In the genomic region with DNA sequence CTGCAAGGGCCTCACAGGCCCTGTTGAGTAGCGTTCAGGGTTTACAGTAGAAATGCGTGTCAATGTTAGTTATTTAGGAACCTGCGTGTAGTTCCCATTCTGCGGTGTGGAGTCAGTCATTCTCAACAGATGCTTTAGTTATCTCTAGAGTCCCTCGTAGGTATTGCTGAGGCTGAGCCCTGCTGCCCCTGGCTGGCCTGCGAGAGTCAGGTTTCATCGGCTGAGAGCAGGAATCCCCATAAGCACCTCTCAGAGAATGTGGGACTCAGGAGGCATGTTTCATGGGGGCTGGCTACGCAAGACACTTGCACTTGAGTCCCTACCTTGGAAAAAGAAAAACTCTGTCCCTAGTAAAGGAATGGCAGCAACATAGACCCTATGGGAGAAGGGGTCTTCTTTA, we compare ENCODE assay signal across 22 cellular contexts.
DNase-seq lines count a peak whose midpoint lies in the region; ATAC-seq and TF ChIP-seq lines count a peak whose summit lies in the region.
"Had no signal": no experiment of that assay in that cellular context is flagged by ENCODE, and none has a peak within 500 bp of the region (broad histone marks: within the 10 kb centered on the region; RNA-seq: fewer than 3 reads in every experiment).

No MANE protein-coding gene starts in this region.

- peaks cover 2% of the 10 kb centered on the region for H3K27me3 Mint-ChIP-seq in GM23338 (ENCODE audit: insufficient read depth, low read depth, poor library complexity)

- intact Hi-C loops in left colon (cut with DNase I, micrococcal nuclease), result no loop called here

- no peak overlapping the region for H4K8ac ChIP-seq in neuronal stem cell (ENCODE audit: low read depth, low read length)

- peak; percentile 91 for ATAC-seq in GM23338
- no peak for ATAC-seq in left colon
- ATAC-seq in HG02981 (IDR thresholded peaks at IDR 0.05; ENCODE audit: unreplicated experiment), result no peak
- ATAC-seq: GM12878 had no signal

- H2AFZ ChIP-seq in GM23338 (no peak overlapping the region), neuronal stem cell (ENCODE audit: low read length) (no peak overlapping the region)

- H3K14ac ChIP-seq in neuronal stem cell (ENCODE audit: low read length), result no peak overlapping the region

- no peaks in the 10 kb centered on the region for H3K79me1 ChIP-seq in neuronal stem cell (ENCODE audit: low read depth, low read length)

- no peak overlapping the region for H3K18ac ChIP-seq in neuronal stem cell (ENCODE audit: low read length)

- H3K27me3 ChIP-seq in GM23338 (ENCODE audit: insufficient read depth) (no peaks in the 10 kb centered on the region), neuronal stem cell (ENCODE audit: control insufficient read depth in 3 of 3, insufficient read depth in 3 of 3, low read depth in 1 of 3, low read length in 3 of 3) (no peaks in the 10 kb centered on the region)
- H3K27me3 ChIP-seq: BLaER1, SJSA1 had no signal

- no peak overlapping the region for H3K23ac ChIP-seq in neuronal stem cell (ENCODE audit: low read depth, low read length, poor library complexity)

- H3K27ac ChIP-seq in GM23338 (ENCODE audit: low read depth) (no peak overlapping the region), neuronal stem cell (replicated peaks; ENCODE audit: low read length) (no peak overlapping the region)
- H3K27ac ChIP-seq: BLaER1, KMS-11, SJSA1 had no signal

- DNase-seq in GM23338 (ENCODE audit: low spot score) (peak; percentile 66), ecto neural progenitor cell (ENCODE audit: low spot score) (peak; percentile 64), iPS-NIHi7 (ENCODE audit: extremely low spot score) (peak; percentile 40), neuronal stem cell (ENCODE audit: low spot score) (peak; percentile 9), left colon (no peak), middle frontal gyrus (ENCODE audit: extremely low spot score, low spot score) (no peak)
- DNase-seq: CD4-positive, CD25-positive, alpha-beta regulatory T cell; DMS153; GOT3; NCI-H1048; NCI-H1694; NCI-H2029 treated with DMSO at 0.1 percent for 48 hours; NCI-H2227 treated with DMSO at 0.1 percent for 48 hours; NCI-H510A; NCI-H69; Right ventricle myocardium superior; RPMI8226 had no signal

- H2BK5ac ChIP-seq in neuronal stem cell (ENCODE audit: low read length), result no peak overlapping the region

- WGBS in neuronal stem cell (ENCODE audit: extremely low coverage in 2 of 2, insufficient read length in 2 of 2, insufficient replicate concordance in 1 of 2), 2 donors, result no CpG with 5 or more reads among the region's 8 CpGs

- no peak overlapping the region for H2BK15ac ChIP-seq in neuronal stem cell (ENCODE audit: low read length)

- no peaks in the 10 kb centered on the region for H3K79me2 ChIP-seq in GM23338 (replicated peaks; ENCODE audit: insufficient read depth)

- H3K27ac Mint-ChIP-seq in GM23338, result no peak overlapping the region
- H3K27ac Mint-ChIP-seq: CD4-positive, CD25-positive, alpha-beta regulatory T cell had no signal

- H4K20me1 ChIP-seq in GM23338 (replicated peaks; ENCODE audit: insufficient read depth), result no peaks in the 10 kb centered on the region
- H4K20me1 ChIP-seq: BLaER1 had no signal

- H3K4me1 ChIP-seq in GM23338 (ENCODE audit: insufficient read depth) (peaks cover 20% of the 10 kb centered on the region), neuronal stem cell (ENCODE audit: control insufficient read depth in 2 of 2, insufficient read depth in 1 of 2, low read depth in 1 of 2, low read length in 2 of 2) (peaks cover 0 to 12% of the 10 kb centered on the region in 2 donors)
- H3K4me1 ChIP-seq: SJSA1 had no signal

- H3K9me3 ChIP-seq in neuronal stem cell (replicated peaks in 1 of 2; ENCODE audit: control insufficient read depth in 2 of 2, insufficient read depth in 1 of 2, low read depth in 1 of 2, low read length in 2 of 2), result peaks cover 0 to 2% of the 10 kb centered on the region in 2 donors
- H3K9me3 ChIP-seq: SJSA1 had no signal

- H3F3A ChIP-seq in GM23338 (replicated peaks; ENCODE audit: low read depth), result 0 out of 2 replicates have a peak, but pooled peaks cover 2% of the 10 kb centered on the region

- H3K36me3 ChIP-seq in GM23338 (ENCODE audit: insufficient read depth), result peaks cover 15% of the 10 kb centered on the region
- no peaks in the 10 kb centered on the region for H3K36me3 ChIP-seq in neuronal stem cell (replicated peaks in 1 of 2; ENCODE audit: control insufficient read depth in 2 of 2, insufficient read depth in 2 of 2, low read length in 2 of 2)
- H3K36me3 ChIP-seq: BLaER1, SJSA1 had no signal

- no peak overlapping the region for H2AK5ac ChIP-seq in neuronal stem cell (ENCODE audit: low read depth, low read length)

- H3K9me2 ChIP-seq in GM23338 (ENCODE audit: insufficient read depth), result no peaks in the 10 kb centered on the region

- H4K91ac ChIP-seq in neuronal stem cell (ENCODE audit: low read depth, low read length, poor library complexity), result no peak overlapping the region

- no peak overlapping the region for H3K9ac ChIP-seq in neuronal stem cell (ENCODE audit: low read depth, low read length, poor library complexity)
- H3K9ac ChIP-seq: BLaER1, KMS-11 had no signal

- H3K4ac ChIP-seq in neuronal stem cell (ENCODE audit: low read length), result no peak overlapping the region

- H3K4me1 Mint-ChIP-seq in GM23338, result peaks cover 25% of the 10 kb centered on the region

- no peak overlapping the region for H2BK120ac ChIP-seq in neuronal stem cell (ENCODE audit: low read depth, low read length)

- no peak for TF ChIP-seq CTCF in GM23338 (conservative IDR thresholded peaks at IDR 0.05; ENCODE audit: low read depth in 2 of 2)

- H2BK12ac ChIP-seq in neuronal stem cell (ENCODE audit: low read length), result no peak overlapping the region

- no peak overlapping the region; the same call in 1 of the 3 replicates for H3K4me3 Mint-ChIP-seq in GM23338
- H3K4me3 Mint-ChIP-seq: CD4-positive, CD25-positive, alpha-beta regulatory T cell had no signal

- H3K4me3 ChIP-seq in GM23338, result peak overlapping the region; percentile 24; the same call in 1 of the 2 replicates
- no peak overlapping the region for H3K4me3 ChIP-seq in neuronal stem cell (ENCODE audit: low read length in 2 of 2)
- H3K4me3 ChIP-seq: BLaER1, GM12878, SJSA1 had no signal

- peaks cover 15% of the 10 kb centered on the region for H3K36me3 Mint-ChIP-seq in GM23338 (ENCODE audit: low read depth)
- H3K36me3 Mint-ChIP-seq: CD4-positive, CD25-positive, alpha-beta regulatory T cell had no signal

- peaks cover 22% of the 10 kb centered on the region for H3K9me3 Mint-ChIP-seq in GM23338

- H3K4me2 ChIP-seq in GM23338 (peak overlapping the region; percentile 21), neuronal stem cell (ENCODE audit: insufficient read depth, low read length, poor library complexity, severe bottlenecking) (no peak overlapping the region)
- H3K4me2 ChIP-seq: BLaER1, KMS-11 had no signal

TF ChIP-seq in GM23338, 12 proteins besides CTCF, POLR2A, EP300 and RAD21:
- no peak for TF ChIP-seq EZH2 (IDR thresholded peaks at IDR 0.05; ENCODE audit: low read depth, unreplicated experiment)
- TF ChIP-seq JUNB (IDR thresholded peaks at IDR 0.05; ENCODE audit: unreplicated experiment), result no peak
- TF ChIP-seq, protein P1, sequence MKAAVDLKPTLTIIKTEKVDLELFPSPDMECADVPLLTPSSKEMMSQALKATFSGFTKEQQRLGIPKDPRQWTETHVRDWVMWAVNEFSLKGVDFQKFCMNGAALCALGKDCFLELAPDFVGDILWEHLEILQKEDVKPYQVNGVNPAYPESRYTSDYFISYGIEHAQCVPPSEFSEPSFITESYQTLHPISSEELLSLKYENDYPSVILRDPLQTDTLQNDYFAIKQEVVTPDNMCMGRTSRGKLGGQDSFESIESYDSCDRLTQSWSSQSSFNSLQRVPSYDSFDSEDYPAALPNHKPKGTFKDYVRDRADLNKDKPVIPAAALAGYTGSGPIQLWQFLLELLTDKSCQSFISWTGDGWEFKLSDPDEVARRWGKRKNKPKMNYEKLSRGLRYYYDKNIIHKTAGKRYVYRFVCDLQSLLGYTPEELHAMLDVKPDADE (IDR thresholded peaks at IDR 0.05), result no peak
- no peak for TF ChIP-seq NANOG (IDR thresholded peaks at IDR 0.05; ENCODE audit: borderline replicate concordance)
- no peak for TF ChIP-seq ZNF114 (CRISPR knock-in tag; IDR thresholded peaks at IDR 0.05)

Comparison
In these comparisons a context has a peak if more than half of its experiments do, and no peak if none do; other contexts are left out.
1. DNase-seq: peak in GM23338 (single experiment), ecto neural progenitor cell (single experiment), iPS-NIHi7 (single experiment) and neuronal stem cell (single experiment); none in left colon (0 of 2) and middle frontal gyrus (single experiment).